ENCODE assay signal across 8 cellular contexts in genomic region chr12:130715996-130716917, GRCh38. TPM values are rescaled to one million over a fixed set of nuclear protein-coding genes. Genes with fewer than 3 reads are reported as not detected.
A peak's percentile ranks its signal among the peaks of the same experiment; 100 is the strongest.
DNase-seq lines count a peak whose midpoint lies in the region; ATAC-seq and TF ChIP-seq lines count a peak whose summit lies in the region.

A gene with protein sequence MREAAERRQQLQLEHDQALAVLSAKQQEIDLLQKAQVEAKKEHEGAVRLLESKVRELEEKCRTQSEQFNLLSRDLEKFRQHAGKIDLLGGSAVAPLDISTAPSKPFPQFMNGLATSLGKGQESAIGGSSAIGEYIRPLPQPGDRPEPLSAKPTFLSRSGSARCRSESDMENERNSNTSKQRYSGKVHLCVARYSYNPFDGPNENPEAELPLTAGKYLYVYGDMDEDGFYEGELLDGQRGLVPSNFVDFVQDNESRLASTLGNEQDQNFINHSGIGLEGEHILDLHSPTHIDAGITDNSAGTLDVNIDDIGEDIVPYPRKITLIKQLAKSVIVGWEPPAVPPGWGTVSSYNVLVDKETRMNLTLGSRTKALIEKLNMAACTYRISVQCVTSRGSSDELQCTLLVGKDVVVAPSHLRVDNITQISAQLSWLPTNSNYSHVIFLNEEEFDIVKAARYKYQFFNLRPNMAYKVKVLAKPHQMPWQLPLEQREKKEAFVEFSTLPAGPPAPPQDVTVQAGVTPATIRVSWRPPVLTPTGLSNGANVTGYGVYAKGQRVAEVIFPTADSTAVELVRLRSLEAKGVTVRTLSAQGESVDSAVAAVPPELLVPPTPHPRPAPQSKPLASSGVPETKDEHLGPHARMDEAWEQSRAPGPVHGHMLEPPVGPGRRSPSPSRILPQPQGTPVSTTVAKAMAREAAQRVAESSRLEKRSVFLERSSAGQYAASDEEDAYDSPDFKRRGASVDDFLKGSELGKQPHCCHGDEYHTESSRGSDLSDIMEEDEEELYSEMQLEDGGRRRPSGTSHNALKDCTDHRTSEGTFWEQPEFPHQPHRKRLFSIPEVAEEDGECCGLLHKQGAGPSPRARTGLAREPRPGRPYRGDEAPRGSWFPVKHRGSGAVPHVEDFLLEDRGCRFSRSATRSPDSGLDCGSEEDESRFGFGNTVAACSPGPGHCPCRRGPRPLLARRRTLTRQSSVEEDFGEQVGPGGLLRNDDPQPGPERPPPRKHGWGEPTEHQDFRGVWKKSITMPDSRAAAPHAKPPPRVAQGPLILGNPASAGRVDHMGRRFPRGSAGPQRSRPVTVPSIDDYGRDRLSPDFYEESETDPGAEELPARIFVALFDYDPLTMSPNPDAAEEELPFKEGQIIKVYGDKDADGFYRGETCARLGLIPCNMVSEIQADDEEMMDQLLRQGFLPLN (N-terminal part only) (minus strand): TSS chr12:130716299. CDS start chr12:130479013, 237,286 bp downstream.

- no peak for TF ChIP-seq CTCF in AG10803 (conservative IDR thresholded peaks at IDR 0.05; ENCODE audit: low read length)
- TF ChIP-seq CTCF in stomach (IDR thresholded peaks at IDR 0.05), result no peak

- H3K36me3 ChIP-seq in HUES6 (ENCODE audit: control insufficient read depth, insufficient read depth, low read length), result no peaks in the 10 kb centered on the region
- no peaks in the 10 kb centered on the region for H3K36me3 ChIP-seq in iPS-20b (ENCODE audit: insufficient read depth, low read depth, low read length)
- H3K36me3 ChIP-seq in stomach, result no peaks in the 10 kb centered on the region

- peaks cover 70% of the 10 kb centered on the region for H3K27me3 ChIP-seq in HUES6 (ENCODE audit: control insufficient read depth, insufficient read depth, low read length)
- peaks cover 80% of the 10 kb centered on the region for H3K27me3 ChIP-seq in iPS-20b (ENCODE audit: insufficient read depth, low read length)
- peaks cover 5 to 79% (median 47%) of the 10 kb centered on the region in 3 donors for H3K27me3 ChIP-seq in stomach

- H3K9ac ChIP-seq in HUES6 (ENCODE audit: low read length) (peak within 1 kb of the TSS; percentile 34), iPS-20b (ENCODE audit: low read depth, low read length) (no peak within 1 kb of the TSS)

- no peak for ATAC-seq in HG02610 (IDR thresholded peaks at IDR 0.05; ENCODE audit: unreplicated experiment)
- no peak for ATAC-seq in GM21825 (IDR thresholded peaks at IDR 0.05; ENCODE audit: unreplicated experiment)

- H3K9me3 ChIP-seq in HUES6 (ENCODE audit: control insufficient read depth, insufficient read depth, low read depth, low read length), result peaks cover 6% of the 10 kb centered on the region; the same call in 1 of the 2 replicates
- H3K9me3 ChIP-seq in iPS-20b (ENCODE audit: insufficient read depth, low read depth, low read length), result no peaks in the 10 kb centered on the region; the same call in 1 of the 2 replicates
- peaks cover 0 to 10% (median 7%) of the 10 kb centered on the region in 4 donors for H3K9me3 ChIP-seq in stomach

- intact Hi-C loops in stomach (cut with DNase I; ENCODE audit: low total_unique reads), result no loop called here

- 1 to 2% (median 1%) methylated on average over 31 to 33 of the region's 33 CpGs for WGBS in stomach, 5 donors

- peak within 1 kb of the TSS; percentile 36 for H3K4me3 ChIP-seq in AG10803 (ENCODE audit: low read length)
- H3K4me3 ChIP-seq in HUES6 (ENCODE audit: low read depth, low read length), result peak within 1 kb of the TSS; percentile 62
- H3K4me3 ChIP-seq in iPS-20b (ENCODE audit: low read length), result peak within 1 kb of the TSS; percentile 78
- peak within 1 kb of the TSS; percentile 31 to 39 (median 34) for H3K4me3 ChIP-seq in stomach

- no peak for TF ChIP-seq POLR2A in stomach (IDR thresholded peaks at IDR 0.05)

- DNase-seq in AG10803 (ENCODE audit: low read depth), result peak; percentile 13
- DNase-seq in SW480 (ENCODE audit: low spot score), result peak; percentile 68
- peak; percentile 14 for DNase-seq in stomach
- no peak for DNase-seq in stimulated activated CD4-positive, alpha-beta T cell treated with anti-CD3 and anti-CD28 coated beads, Interleukin-4, amount 100 ng/mL, for 24 hours

- peaks cover 20% of the 10 kb centered on the region for H3K4me1 ChIP-seq in HUES6 (ENCODE audit: control insufficient read depth, insufficient read depth, low read length)
- peaks cover 9% of the 10 kb centered on the region; the same call in 1 of the 2 replicates for H3K4me1 ChIP-seq in iPS-20b (ENCODE audit: insufficient read depth, low read length)
- H3K4me1 ChIP-seq in stomach, result peaks cover 13 to 38% (median 23%) of the 10 kb centered on the region in 4 donors

- H3K27ac ChIP-seq in HUES6 (ENCODE audit: low read depth, low read length) (no peak within 1 kb of the TSS), iPS-20b (ENCODE audit: low read length) (no peak within 1 kb of the TSS), stomach (no peak within 1 kb of the TSS)

- no peak for TF ChIP-seq EP300 in stomach (IDR thresholded peaks at IDR 0.05)

RNA-seq across cellular contexts. Expression of the gene that starts here (rescaled TPM):
- 10 to 100 TPM in 3 of 5 donors, 1 to 10 TPM in 2; 3.7 to 44.6 (median 11.4) TPM for total RNA-seq in stomach
- 1 to 10 TPM in 2 of 3 donors, under 1 TPM in 1; 0.75 to 2.1 (median 1.5) TPM for polyA plus RNA-seq in stomach
